34 cellular contexts compared by ENCODE assay signal in genomic region chr5:133599600-133599999, GRCh38. TPM values are rescaled to one million over a fixed set of nuclear protein-coding genes. Genes with fewer than 3 reads are reported as not detected.
"Had no signal": no experiment of that assay in that cellular context is flagged by ENCODE, and none has a peak within 500 bp of the region (broad histone marks: within the 10 kb centered on the region; RNA-seq: fewer than 3 reads in every experiment).

No MANE protein-coding gene starts in this region.

- H3K4me3 ChIP-seq: MG63 had no signal

- DNase-seq: Karpas-422, Kasumi-1, MG63, MM.1S, MV-4-11, NCI-H1048, NCI-H1092, NCI-H1092 treated with DMSO at 0.1 percent for 48 hours, NCI-H1105, NCI-H1105 treated with DMSO at 0.1 percent for 48 hours, NCI-H1417 treated with DMSO at 0.1 percent for 48 hours, NCI-H1436, NCI-H1436 treated with DMSO at 0.1 percent for 48 hours, NCI-H146, NCI-H1694, NCI-H1694 treated with DMSO at 0.1 percent for 48 hours, NCI-H187, NCI-H187 treated with DMSO at 0.1 percent for 48 hours, NCI-H1930, NCI-H2029, NCI-H2029 treated with DMSO at 0.1 percent for 48 hours, NCI-H2081, NCI-H2081 treated with DMSO at 0.1 percent for 48 hours, NCI-H2107, NCI-H2171, NCI-H2171 treated with DMSO at 0.1 percent for 48 hours, NCI-H2227 treated with DMSO at 0.1 percent for 48 hours, NCI-H226, NCI-H345, NCI-H446, NCI-H446 treated with DMSO at 0.1 percent for 48 hours, NCI-H510A had no signal

- H3K27ac ChIP-seq: KMS-11 had no signal

RNA-seq across cellular contexts. Expression of gene FSTL4, which starts 12.7 kb away (rescaled TPM):
- total RNA-seq: M059J had no signal
